Comparison of ENCODE assay signal across 19 cellular contexts in genomic region chr3:195911041-195911945, GRCh38. TPM values are rescaled to one million over a fixed set of nuclear protein-coding genes. Genes with fewer than 3 reads are reported as not detected.
DNase-seq lines count a peak whose midpoint lies in the region; ATAC-seq, FAIRE-seq and TF ChIP-seq lines count a peak whose summit lies in the region.
"Had no signal": no experiment of that assay in that cellular context is flagged by ENCODE, and none has a peak within 500 bp of the region (broad histone marks: within the 10 kb centered on the region; RNA-seq: fewer than 3 reads in every experiment).

No MANE protein-coding gene starts in this region.

- H3K36me3 Mint-ChIP-seq in CD8-positive, alpha-beta memory T cell, result peaks cover 0 to 3% (median 0%) of the 10 kb centered on the region in 3 donors
- H3K36me3 Mint-ChIP-seq in progenitor cell of endocrine pancreas (ENCODE audit: insufficient read depth), result no peaks in the 10 kb centered on the region
- H3K36me3 Mint-ChIP-seq: mesothelial cell of epicardium had no signal

- peaks cover 31% of the 10 kb centered on the region for H3K4me1 ChIP-seq in CD8-positive, alpha-beta memory T cell (ENCODE audit: insufficient read depth, low read length)
- peaks cover 4 to 5% of the 10 kb centered on the region in 2 donors for H3K4me1 ChIP-seq in small intestine (ENCODE audit: control insufficient read depth in 2 of 2, insufficient read depth in 1 of 2, low read depth in 1 of 2, low read length in 1 of 2)
- H3K4me1 ChIP-seq in upper lobe of left lung, result peaks cover 28 to 47% (median 37%) of the 10 kb centered on the region in 4 donors

- DNase-seq in CD8-positive, alpha-beta memory T cell, result no peak
- DNase-seq in RWPE1 (ENCODE audit: low spot score) (no peak), epithelial cell of esophagus (ENCODE audit: low read depth) (peak; percentile 56), progenitor cell of endocrine pancreas (ENCODE audit: low spot score, unreplicated experiment) (no peak), small intestine (no peak), occipital lobe (lab: John Stamatoyannopoulos, UW) (no peak), upper lobe of left lung (no peak)
- DNase-seq: activated CD4-positive, alpha-beta T cell treated with anti-CD3 and anti-CD28 coated beads, Interleukin-2, amount 50 U/mL, for 1 hour; activated T-cell treated with anti-CD3 and anti-CD28 coated beads, Interleukin-2, amount 50 U/mL, for 48 hours; Karpas-422; NCI-H1930; NCI-H524 treated with DMSO at 0.1 percent for 48 hours; RPMI8226; T-helper 2 cell had no signal

- CTCF ChIA-PET in CD8-positive, alpha-beta memory T cell (lab: Charles Lee), result interaction anchor here (0.9 to 6.7 kb wide), 6 partner anchors 10 to 61 kb away, joined by 3 to 176 read pairs (median 6); no protein-coding TSS in a partner anchor
- CTCF ChIA-PET in RWPE1 (lab: Yijun Ruan, JAX), result interaction anchor here (0.6 to 1.4 kb wide), 4 partner anchors 16 to 341 kb away, joined by 4 to 6 read pairs (median 5); no protein-coding TSS in a partner anchor

- H3K9me3 Mint-ChIP-seq in CD8-positive, alpha-beta memory T cell, result no peaks in the 10 kb centered on the region
- no peaks in the 10 kb centered on the region for H3K9me3 Mint-ChIP-seq in progenitor cell of endocrine pancreas (ENCODE audit: low read depth)
- H3K9me3 Mint-ChIP-seq: dendritic cell treated with granulocyte-macrophage colony-stimulating factor and Interleukin-4, amounts not matched to agents 40 ng/mL and 50 ng/mL, for 4 days; mesothelial cell of epicardium had no signal

- TF ChIP-seq CTCF in RWPE1 (conservative IDR thresholded peaks at IDR 0.05; ENCODE audit: low read depth) (no peak), epithelial cell of esophagus (IDR thresholded peaks at IDR 0.05; ENCODE audit: insufficient read depth, low read depth, low read length, missing control alignments) (no peak), progenitor cell of endocrine pancreas (IDR thresholded peaks at IDR 0.05; ENCODE audit: unreplicated experiment) (no peak), upper lobe of left lung (IDR thresholded peaks at IDR 0.05) (no peak)

- peak overlapping the region in 5 of 7 donors; percentile 31 to 84 (median 63) for H3K4me3 Mint-ChIP-seq in CD8-positive, alpha-beta memory T cell
- no peak overlapping the region for H3K4me3 Mint-ChIP-seq in progenitor cell of endocrine pancreas (ENCODE audit: low read depth)

- ATAC-seq in HG02938 (IDR thresholded peaks at IDR 0.05; ENCODE audit: unreplicated experiment) (no peak), upper lobe of left lung (ENCODE audit: low FRiP score in 2 of 2) (no peak)
- ATAC-seq: pancreas had no signal

- no peak for TF ChIP-seq POLR2A in upper lobe of left lung (IDR thresholded peaks at IDR 0.05)

- peaks cover 5 to 6% of the 10 kb centered on the region in 2 donors for H3K27me3 Mint-ChIP-seq in CD8-positive, alpha-beta memory T cell
- peaks cover 3% of the 10 kb centered on the region for H3K27me3 Mint-ChIP-seq in progenitor cell of endocrine pancreas

- H3K27ac Mint-ChIP-seq in CD8-positive, alpha-beta memory T cell, result peak overlapping the region in 2 of 8 donors; percentile 28 to 50
- peak overlapping the region; percentile 67 for H3K27ac Mint-ChIP-seq in progenitor cell of endocrine pancreas

- peaks cover 24 to 37% (median 29%) of the 10 kb centered on the region in 3 donors for H3K4me1 Mint-ChIP-seq in CD8-positive, alpha-beta memory T cell
- H3K4me1 Mint-ChIP-seq in progenitor cell of endocrine pancreas (ENCODE audit: low read depth), result peaks cover 23% of the 10 kb centered on the region

- H3K27ac ChIP-seq in CD8-positive, alpha-beta memory T cell (ENCODE audit: low read depth, low read length), result no peak overlapping the region
- peak overlapping the region; percentile 99 for H3K27ac ChIP-seq in RWPE1
- H3K27ac ChIP-seq in small intestine (ENCODE audit: low read depth in 1 of 2, low read length in 1 of 2), result no peak overlapping the region
- no peak overlapping the region for H3K27ac ChIP-seq in upper lobe of left lung
- H3K27ac ChIP-seq: adrenal gland, pancreas had no signal

- POLR2A ChIA-PET in CD8-positive, alpha-beta memory T cell (lab: Charles Lee), result no interaction called here
- POLR2A ChIA-PET in RWPE1 (lab: Yijun Ruan, JAX; ENCODE audit: low non-redundant PET), result no interaction called here

- no peaks in the 10 kb centered on the region for H3K9me3 ChIP-seq in CD8-positive, alpha-beta memory T cell (ENCODE audit: low read length)
- H3K9me3 ChIP-seq in small intestine (ENCODE audit: control insufficient read depth, low read depth) (no peaks in the 10 kb centered on the region), upper lobe of left lung (no peaks in the 10 kb centered on the region)
- H3K9me3 ChIP-seq: adrenal gland, pancreas had no signal

- no peak overlapping the region for H3K4me3 ChIP-seq in CD8-positive, alpha-beta memory T cell (ENCODE audit: low read length)
- H3K4me3 ChIP-seq in epithelial cell of esophagus (ENCODE audit: low read length), result peak overlapping the region; percentile 4
- no peak overlapping the region for H3K4me3 ChIP-seq in small intestine (ENCODE audit: low read depth in 1 of 2, low read length in 2 of 2)
- H3K4me3 ChIP-seq in upper lobe of left lung, result no peak overlapping the region
- H3K4me3 ChIP-seq: adrenal gland, pancreas had no signal

- no peak for TF ChIP-seq EP300 in upper lobe of left lung (IDR thresholded peaks at IDR 0.05)

- FAIRE-seq in small intestine (lab: Jason Lieb, UNC), result no peak
- FAIRE-seq: pancreas had no signal

- WGBS in small intestine, 3 donors, result 79 to 87% (median 87%) methylated on average over 14 of the region's 14 CpGs
- 83 to 90% methylated on average over 14 of the region's 14 CpGs for WGBS in upper lobe of left lung, 2 donors

- no peaks in the 10 kb centered on the region for H3K36me3 ChIP-seq in CD8-positive, alpha-beta memory T cell (ENCODE audit: insufficient read depth, low read length)
- no peaks in the 10 kb centered on the region for H3K36me3 ChIP-seq in small intestine (ENCODE audit: control insufficient read depth in 2 of 2, insufficient read depth in 2 of 2, low read length in 2 of 2)
- no peaks in the 10 kb centered on the region for H3K36me3 ChIP-seq in upper lobe of left lung
- H3K36me3 ChIP-seq: adrenal gland, pancreas had no signal

- H3K27me3 ChIP-seq in CD8-positive, alpha-beta memory T cell (ENCODE audit: insufficient read depth, low read length, poor library complexity, severe bottlenecking), result no peaks in the 10 kb centered on the region
- H3K27me3 ChIP-seq in small intestine (ENCODE audit: control insufficient read depth in 2 of 2, insufficient read depth in 2 of 2, low read length in 2 of 2), result no peaks in the 10 kb centered on the region
- H3K27me3 ChIP-seq in upper lobe of left lung, result no peaks in the 10 kb centered on the region
- H3K27me3 ChIP-seq: adrenal gland, pancreas had no signal

RNA-seq across cellular contexts. Expression of gene TNK2, which starts 2.9 kb away (rescaled TPM):
- 10 to 100 TPM; 71.4 to 74.5 TPM for total RNA-seq in CD8-positive, alpha-beta memory T cell
- 4.7 TPM for polyA plus RNA-seq in CD8-positive, alpha-beta memory T cell
- 57.3 and 73.6 TPM in 2 replicates for total RNA-seq in progenitor cell of endocrine pancreas
- 10 to 100 TPM in 2 of 3 donors, 1 to 10 TPM in 1; 6.7 to 17.8 (median 14.6) TPM for polyA plus RNA-seq in small intestine
- total RNA-seq in occipital lobe, result 10.1 TPM
- total RNA-seq in upper lobe of left lung, result 100 to 1,000 TPM in 2 of 6 donors, 10 to 100 TPM in 4; 18.7 to 171 (median 70.1) TPM
